ENCODE assay signal across 12 cellular contexts in the genomic region with DNA sequence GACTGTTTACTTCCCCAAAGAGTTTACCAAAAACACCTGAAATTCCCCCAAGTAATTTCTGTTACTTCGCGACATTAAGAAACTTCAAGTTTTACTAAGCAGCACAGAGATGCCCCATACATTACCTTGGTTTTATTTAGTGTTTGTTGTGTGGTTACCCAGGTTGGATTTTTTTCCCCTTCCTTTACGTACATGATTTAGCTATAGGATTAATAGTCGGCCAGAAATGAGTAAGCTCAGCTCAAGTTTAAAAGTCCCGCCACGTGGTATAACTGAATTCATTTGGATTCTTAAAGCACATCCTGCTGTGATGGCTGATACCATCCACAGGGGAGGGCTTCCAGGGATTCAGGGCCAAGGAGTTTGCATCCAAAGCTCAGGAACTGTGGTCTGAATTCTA.
DNase-seq lines count a peak whose midpoint lies in the region; ATAC-seq, FAIRE-seq and TF ChIP-seq lines count a peak whose summit lies in the region.
"Had no signal": no experiment of that assay in that cellular context is flagged by ENCODE, and none has a peak within 500 bp of the region (broad histone marks: within the 10 kb centered on the region; RNA-seq: fewer than 3 reads in every experiment).

No MANE protein-coding gene starts in this region.

- H3K4me1 ChIP-seq in pancreas = no peaks in the 10 kb centered on the region

- peak; percentile 78 for ATAC-seq in GM18498 (IDR thresholded peaks at IDR 0.05; ENCODE audit: unreplicated experiment)
- peak; percentile 80 for ATAC-seq in GM19452 (IDR thresholded peaks at IDR 0.05; ENCODE audit: unreplicated experiment)
- peak; percentile 84 for ATAC-seq in HG02870 (IDR thresholded peaks at IDR 0.05; ENCODE audit: unreplicated experiment)
- peak; percentile 66 for ATAC-seq in HG03571 (IDR thresholded peaks at IDR 0.05; ENCODE audit: unreplicated experiment)
- ATAC-seq in pancreas = no peak

- no peak for DNase-seq in pancreas
- no peak for DNase-seq in posterior cingulate gyrus
- no peak for DNase-seq in mesenteric fat pad (ENCODE audit: low spot score)
- no peak for DNase-seq in D341Med (ENCODE audit: low spot score)
- DNase-seq: CD4-positive, CD25-positive, alpha-beta regulatory T cell; KG1 had no signal

- no peak for TF ChIP-seq CTCF in pancreas (IDR thresholded peaks at IDR 0.05)

- H3K4me3 ChIP-seq in pancreas = no peak overlapping the region
- H3K4me3 ChIP-seq: thoracic aorta had no signal

- no peaks in the 10 kb centered on the region for H3K9me3 ChIP-seq in pancreas
- H3K9me3 ChIP-seq: thoracic aorta had no signal

- H3K36me3 ChIP-seq in pancreas = peaks cover 0 to 30% (median 26%) of the 10 kb centered on the region in 3 donors

- FAIRE-seq in pancreas (lab: Jason Lieb, UNC) = no peak
- FAIRE-seq: endothelial cell of umbilical vein had no signal

- no peaks in the 10 kb centered on the region for H3K27me3 ChIP-seq in pancreas

- no peak overlapping the region for H3K27ac ChIP-seq in pancreas
- H3K27ac ChIP-seq: thoracic aorta had no signal

- intact Hi-C loops in pancreas (cut with DNase I) (no loop called here), posterior cingulate gyrus (cut with DNase I) (no loop called here)

- WGBS in pancreas, 2 donors = 84 to 86% methylated on average over 6 of the region's 6 CpGs

Comparison
In these comparisons a context has a peak if more than half of its experiments do, and no peak if none do; other contexts are left out.
1. ATAC-seq: peak in GM18498 (single experiment), GM19452 (single experiment), HG02870 (single experiment) and HG03571 (single experiment); none in pancreas (0 of 4).